In genomic region chr11:35682230-35683195, GRCh38 we compare ENCODE assay signal across 10 cellular contexts. TPM values are rescaled to one million over a fixed set of nuclear protein-coding genes. Genes with fewer than 3 reads are reported as not detected.
DNase-seq lines count a peak whose midpoint lies in the region; ATAC-seq and TF ChIP-seq lines count a peak whose summit lies in the region.
"Had no signal": no experiment of that assay in that cellular context is flagged by ENCODE, and none has a peak within 500 bp of the region (broad histone marks: within the 10 kb centered on the region; RNA-seq: fewer than 3 reads in every experiment).

No MANE protein-coding gene starts in this region.

- H3K4me3 Mint-ChIP-seq in immature natural killer cell = no peak overlapping the region
- H3K4me3 Mint-ChIP-seq: stimulated activated naive CD8-positive, alpha-beta T cell treated with anti-CD3 and anti-CD28 coated beads, Interleukin-15, Interleukin-2, amounts not matched to agents 100 ng/mL and 50 ng/mL, for 24 hours had no signal

- in situ Hi-C loops in ACHN (cut with HindIII; ENCODE audit: low pct_ligation_motif_present, low pct_unique_long_range_greater_than_20kb, low sequenced_read_pairs) = no loop called here

- TF ChIP-seq RAD21 in liver (IDR thresholded peaks at IDR 0.05) = no peak

- no peak overlapping the region for H3K9ac ChIP-seq in liver (ENCODE audit: low read depth in 1 of 2, low read length in 2 of 2)

- H3K27ac Mint-ChIP-seq in immature natural killer cell = peak overlapping the region in 1 of 6 donors; percentile 36
- H3K27ac Mint-ChIP-seq: stimulated activated naive CD8-positive, alpha-beta T cell treated with anti-CD3 and anti-CD28 coated beads, Interleukin-15, Interleukin-2, amounts not matched to agents 100 ng/mL and 50 ng/mL, for 24 hours had no signal

- H3K4me3 ChIP-seq in adrenal gland (no peak overlapping the region), liver (ENCODE audit: low read depth in 1 of 3, low read length in 3 of 3) (no peak overlapping the region)

- no peak for TF ChIP-seq POLR2A in adrenal gland (IDR thresholded peaks at IDR 0.05)

- WGBS in adrenal gland, 4 donors = 18 to 33% (median 30%) methylated on average over 9 of the region's 9 CpGs
- 61% methylated on average over 9 of the region's 9 CpGs for WGBS in liver

- no peaks in the 10 kb centered on the region for H3K27me3 ChIP-seq in adrenal gland
- H3K27me3 ChIP-seq in liver (ENCODE audit: control insufficient read depth in 4 of 4, insufficient read depth in 4 of 4, low read length in 3 of 4) = no peaks in the 10 kb centered on the region

- ATAC-seq in sciatic nerve (no peak), HG02763 (IDR thresholded peaks at IDR 0.05; ENCODE audit: unreplicated experiment) (no peak)

- peaks cover 8 to 30% (median 11%) of the 10 kb centered on the region in 3 donors for H3K36me3 Mint-ChIP-seq in immature natural killer cell

- H3K27ac ChIP-seq in adrenal gland (peak overlapping the region in 1 of 5 donors; percentile 32), liver (ENCODE audit: low read depth in 1 of 2, low read length in 2 of 2) (no peak overlapping the region)

- no peaks in the 10 kb centered on the region for H3K9me3 Mint-ChIP-seq in immature natural killer cell
- H3K9me3 Mint-ChIP-seq: stimulated activated naive CD8-positive, alpha-beta T cell treated with anti-CD3 and anti-CD28 coated beads, Interleukin-15, Interleukin-2, amounts not matched to agents 100 ng/mL and 50 ng/mL, for 24 hours had no signal

- H3K36me3 ChIP-seq in adrenal gland (replicated peaks in 1 of 2) (peaks cover 0 to 18% of the 10 kb centered on the region in 2 donors), liver (ENCODE audit: control insufficient read depth in 4 of 4, insufficient read depth in 3 of 4, low read depth in 1 of 4, low read length in 3 of 4) (peaks cover 0 to 6% (median 2%) of the 10 kb centered on the region in 4 donors)

- peaks cover 26 to 78% of the 10 kb centered on the region in 2 donors for H3K4me1 Mint-ChIP-seq in immature natural killer cell

- no peaks in the 10 kb centered on the region for H3K27me3 Mint-ChIP-seq in immature natural killer cell (ENCODE audit: low read depth in 3 of 3)
- H3K27me3 Mint-ChIP-seq: stimulated activated naive CD8-positive, alpha-beta T cell treated with anti-CD3 and anti-CD28 coated beads, Interleukin-15, Interleukin-2, amounts not matched to agents 100 ng/mL and 50 ng/mL, for 24 hours had no signal

- DNase-seq in ACHN = peak; percentile 44
- DNase-seq in NCI-H1417 (lab: John Stamatoyannopoulos, UW) = peak; percentile 44 to 83 (median 77)
- DNase-seq in adrenal gland = peak in 5 of 7 donors; percentile 37 to 72 (median 45)
- DNase-seq in immature natural killer cell = no peak
- no peak for DNase-seq in sciatic nerve (ENCODE audit: low spot score)
- DNase-seq in RKO (ENCODE audit: low spot score) = no peak
- DNase-seq: activated CD4-positive, alpha-beta T cell treated with anti-CD3 and anti-CD28 coated beads for 48 hours had no signal

- intact Hi-C loops in adrenal gland (cut with DNase I) = no loop called here
- intact Hi-C loops in sciatic nerve (cut with DNase I) = no loop called here

- H3K4me1 ChIP-seq in adrenal gland (replicated peaks in 1 of 2) (peaks cover 4 to 21% of the 10 kb centered on the region in 2 donors), liver (ENCODE audit: control insufficient read depth in 4 of 4, insufficient read depth in 4 of 4, low read length in 3 of 4) (peaks cover 0 to 26% (median 17%) of the 10 kb centered on the region in 4 donors)

- TF ChIP-seq CTCF in adrenal gland (IDR thresholded peaks at IDR 0.05) (no peak), liver (IDR thresholded peaks at IDR 0.05; ENCODE audit: low read depth, low read length, missing input control) (no peak)

- H3K9me3 ChIP-seq in adrenal gland (replicated peaks in 1 of 3) (no peaks in the 10 kb centered on the region), liver (ENCODE audit: control insufficient read depth in 4 of 4, low read length in 3 of 4) (no peaks in the 10 kb centered on the region)

TF ChIP-seq in liver, 16 proteins besides CTCF, POLR2A, EP300 and RAD21:
- TF ChIP-seq EGR1 (IDR thresholded peaks at IDR 0.05; ENCODE audit: low read depth in 2 of 2) (no peak), HNF4A (conservative IDR thresholded peaks at IDR 0.05) (peak; percentile 53 to 74), FOXA1 (IDR thresholded peaks at IDR 0.05) (no peak), NR2F2 (IDR thresholded peaks at IDR 0.05) (no peak), SP1 (IDR thresholded peaks at IDR 0.05) (peak; percentile 7), HNF4G (IDR thresholded peaks at IDR 0.05) (no peak)

RNA-seq across cellular contexts. Expression of gene TRIM44, which starts 19.9 kb away (rescaled TPM):
- total RNA-seq in adrenal gland = 10 to 100 TPM; 19.0 to 89.8 (median 44.9) TPM
- 10 to 100 TPM in 2 of 3 donors, 1 to 10 TPM in 1; 5.5 to 59.8 (median 12.5) TPM for polyA plus RNA-seq in adrenal gland
- total RNA-seq in liver = 10 to 100 TPM in 1 of 2 donors, 1 to 10 TPM in 1; 3.7 to 15.1 TPM
- 10 to 100 TPM; 10.2 to 10.7 TPM for polyA plus RNA-seq in liver
- 10 to 100 TPM; 36.0 to 55.3 (median 41.1) TPM for polyA plus RNA-seq in immature natural killer cell
- 60.1 TPM for total RNA-seq in sciatic nerve

Comparison
In these comparisons a context has a peak if more than half of its experiments do, and no peak if none do; other contexts are left out.
1. DNase-seq: peak in ACHN (single experiment), NCI-H1417 (3 of 3) and adrenal gland (5 of 7); none in immature natural killer cell (0 of 3), sciatic nerve (single experiment) and RKO (single experiment).